Comparison of ENCODE assay signal across 2 cellular contexts in genomic region chr17:7882068-7882467, GRCh38.
TF ChIP-seq lines count a peak whose summit lies in the region.

No MANE protein-coding gene starts in this region.

TF ChIP-seq in GM12878, 131 proteins besides CTCF, POLR2A, EP300 and RAD21:
- TF ChIP-seq BHLHE40 (IDR thresholded peaks at IDR 0.05; ENCODE audit: borderline replicate concordance in 1 of 2, low read depth in 2 of 2, low read length in 1 of 2) (peak in 1 of 2 experiments; percentile 19; a peak in 1 of 4 replicates), PAX5 (IDR thresholded peaks at IDR 0.05; ENCODE audit: borderline replicate concordance, low read depth, low read length) (no peak), ZNF592 (IDR thresholded peaks at IDR 0.05) (no peak)
- TF ChIP-seq, protein P1, sequence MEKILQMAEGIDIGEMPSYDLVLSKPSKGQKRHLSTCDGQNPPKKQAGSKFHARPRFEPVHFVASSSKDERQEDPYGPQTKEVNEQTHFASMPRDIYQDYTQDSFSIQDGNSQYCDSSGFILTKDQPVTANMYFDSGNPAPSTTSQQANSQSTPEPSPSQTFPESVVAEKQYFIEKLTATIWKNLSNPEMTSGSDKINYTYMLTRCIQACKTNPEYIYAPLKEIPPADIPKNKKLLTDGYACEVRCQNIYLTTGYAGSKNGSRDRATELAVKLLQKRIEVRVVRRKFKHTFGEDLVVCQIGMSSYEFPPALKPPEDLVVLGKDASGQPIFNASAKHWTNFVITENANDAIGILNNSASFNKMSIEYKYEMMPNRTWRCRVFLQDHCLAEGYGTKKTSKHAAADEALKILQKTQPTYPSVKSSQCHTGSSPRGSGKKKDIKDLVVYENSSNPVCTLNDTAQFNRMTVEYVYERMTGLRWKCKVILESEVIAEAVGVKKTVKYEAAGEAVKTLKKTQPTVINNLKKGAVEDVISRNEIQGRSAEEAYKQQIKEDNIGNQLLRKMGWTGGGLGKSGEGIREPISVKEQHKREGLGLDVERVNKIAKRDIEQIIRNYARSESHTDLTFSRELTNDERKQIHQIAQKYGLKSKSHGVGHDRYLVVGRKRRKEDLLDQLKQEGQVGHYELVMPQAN (conservative IDR thresholded peaks at IDR 0.05), result no peak

TF ChIP-seq in WTC11, 78 proteins besides CTCF, POLR2A, EP300 and RAD21:
- TF ChIP-seq MXD4 (CRISPR knock-in tag; IDR thresholded peaks at IDR 0.05; ENCODE audit: borderline replicate concordance), result no peak
- TF ChIP-seq CREB1 (CRISPR knock-in tag; IDR thresholded peaks at IDR 0.05), result no peak
- TF ChIP-seq NFATC4 (CRISPR knock-in tag; IDR thresholded peaks at IDR 0.05), result no peak
- TF ChIP-seq RELA (CRISPR knock-in tag; IDR thresholded peaks at IDR 0.05; ENCODE audit: borderline replicate concordance), result no peak
- no peak for TF ChIP-seq ZNF671 (CRISPR knock-in tag; IDR thresholded peaks at IDR 0.05)
- no peak for TF ChIP-seq FOXP1 (CRISPR knock-in tag; IDR thresholded peaks at IDR 0.05; ENCODE audit: borderline replicate concordance)
- TF ChIP-seq OVOL2 (CRISPR knock-in tag; IDR thresholded peaks at IDR 0.05; ENCODE audit: borderline replicate concordance), result no peak
- TF ChIP-seq, protein P2, sequence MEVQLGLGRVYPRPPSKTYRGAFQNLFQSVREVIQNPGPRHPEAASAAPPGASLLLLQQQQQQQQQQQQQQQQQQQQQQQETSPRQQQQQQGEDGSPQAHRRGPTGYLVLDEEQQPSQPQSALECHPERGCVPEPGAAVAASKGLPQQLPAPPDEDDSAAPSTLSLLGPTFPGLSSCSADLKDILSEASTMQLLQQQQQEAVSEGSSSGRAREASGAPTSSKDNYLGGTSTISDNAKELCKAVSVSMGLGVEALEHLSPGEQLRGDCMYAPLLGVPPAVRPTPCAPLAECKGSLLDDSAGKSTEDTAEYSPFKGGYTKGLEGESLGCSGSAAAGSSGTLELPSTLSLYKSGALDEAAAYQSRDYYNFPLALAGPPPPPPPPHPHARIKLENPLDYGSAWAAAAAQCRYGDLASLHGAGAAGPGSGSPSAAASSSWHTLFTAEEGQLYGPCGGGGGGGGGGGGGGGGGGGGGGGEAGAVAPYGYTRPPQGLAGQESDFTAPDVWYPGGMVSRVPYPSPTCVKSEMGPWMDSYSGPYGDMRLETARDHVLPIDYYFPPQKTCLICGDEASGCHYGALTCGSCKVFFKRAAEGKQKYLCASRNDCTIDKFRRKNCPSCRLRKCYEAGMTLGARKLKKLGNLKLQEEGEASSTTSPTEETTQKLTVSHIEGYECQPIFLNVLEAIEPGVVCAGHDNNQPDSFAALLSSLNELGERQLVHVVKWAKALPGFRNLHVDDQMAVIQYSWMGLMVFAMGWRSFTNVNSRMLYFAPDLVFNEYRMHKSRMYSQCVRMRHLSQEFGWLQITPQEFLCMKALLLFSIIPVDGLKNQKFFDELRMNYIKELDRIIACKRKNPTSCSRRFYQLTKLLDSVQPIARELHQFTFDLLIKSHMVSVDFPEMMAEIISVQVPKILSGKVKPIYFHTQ (CRISPR knock-in tag; IDR thresholded peaks at IDR 0.05), result no peak
- no peak for TF ChIP-seq ZBTB43 (CRISPR knock-in tag; IDR thresholded peaks at IDR 0.05)
- TF ChIP-seq NR2C2 (CRISPR knock-in tag; IDR thresholded peaks at IDR 0.05), result no peak
- no peak for TF ChIP-seq ERG (CRISPR knock-in tag; IDR thresholded peaks at IDR 0.05)
